Comparison of ENCODE assay signal across 9 cellular contexts in the genomic region with DNA sequence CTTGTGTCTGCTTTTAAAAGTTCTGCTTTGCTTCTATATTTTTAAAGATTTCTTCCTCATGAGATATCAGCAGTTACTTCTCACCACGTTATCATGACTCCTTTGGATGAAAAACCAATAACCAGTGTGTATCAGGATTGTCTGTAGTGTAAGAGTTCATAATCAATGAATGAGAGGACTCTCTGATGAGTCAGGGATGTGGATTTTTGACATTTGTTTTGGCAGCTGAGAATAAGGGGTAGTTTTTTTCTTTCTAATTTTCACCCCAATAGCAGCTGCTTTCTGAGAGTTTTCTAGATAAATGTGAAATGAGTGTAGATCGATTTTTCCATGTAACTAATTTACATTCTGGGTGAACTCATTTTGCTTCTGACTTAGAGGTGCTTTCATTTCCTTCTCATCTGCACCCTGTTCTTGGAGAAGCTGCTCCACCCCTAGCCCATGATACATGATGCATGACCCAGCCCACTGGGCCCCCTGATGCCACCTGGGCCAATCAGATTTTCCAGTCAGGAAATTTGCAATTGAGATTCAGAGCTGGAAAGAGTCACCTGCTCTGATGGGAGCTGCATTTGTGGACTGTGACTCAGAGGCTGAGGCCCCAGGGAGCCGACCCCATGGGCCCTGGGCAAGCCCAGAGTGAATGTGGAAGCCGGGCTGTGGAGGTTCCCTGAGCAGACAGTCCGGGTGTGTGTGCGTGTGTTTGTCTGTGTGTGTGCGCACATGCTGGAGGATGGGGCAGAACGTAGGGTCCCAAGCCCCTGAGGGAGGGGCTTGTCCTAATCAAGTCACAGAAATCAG.
DNase-seq lines count a peak whose midpoint lies in the region; ATAC-seq, FAIRE-seq and TF ChIP-seq lines count a peak whose summit lies in the region.
"Had no signal": no experiment of that assay in that cellular context is flagged by ENCODE, and none has a peak within 500 bp of the region (broad histone marks: within the 10 kb centered on the region; RNA-seq: fewer than 3 reads in every experiment).

No MANE protein-coding gene starts in this region.

- H3K9me3 Mint-ChIP-seq in activated T-helper 2 cell treated with anti-CD3 and anti-CD28 coated beads, Interferon-gamma antibody, Interleukin-2, Interleukin-4, amounts not matched to agents 10 μg/mL and 5 μg/mL and 100 μg/mL, durations not matched to agents 14 hours and 24 hours and 36 hours = no peaks in the 10 kb centered on the region
- no peaks in the 10 kb centered on the region for H3K9me3 Mint-ChIP-seq in immature natural killer cell

- H3K27me3 ChIP-seq in thoracic aorta (replicated peaks; ENCODE audit: insufficient read depth) = no peaks in the 10 kb centered on the region
- no peaks in the 10 kb centered on the region for H3K27me3 ChIP-seq in uterus
- H3K27me3 ChIP-seq: adrenal gland had no signal

- no peaks in the 10 kb centered on the region for H3K36me3 Mint-ChIP-seq in activated T-helper 2 cell treated with anti-CD3 and anti-CD28 coated beads, Interferon-gamma antibody, Interleukin-2, Interleukin-4, amounts not matched to agents 10 μg/mL and 5 μg/mL and 100 μg/mL, durations not matched to agents 14 hours and 24 hours and 36 hours (ENCODE audit: low read depth)
- peaks cover 0 to 3% (median 0%) of the 10 kb centered on the region in 3 donors for H3K36me3 Mint-ChIP-seq in immature natural killer cell

- H3K27me3 Mint-ChIP-seq in activated T-helper 2 cell treated with anti-CD3 and anti-CD28 coated beads, Interferon-gamma antibody, Interleukin-2, Interleukin-4, amounts not matched to agents 10 μg/mL and 5 μg/mL and 100 μg/mL, durations not matched to agents 14 hours and 24 hours and 36 hours (ENCODE audit: low read depth) = no peaks in the 10 kb centered on the region
- H3K27me3 Mint-ChIP-seq in immature natural killer cell (ENCODE audit: low read depth in 3 of 3) = peaks cover 0 to 3% (median 3%) of the 10 kb centered on the region in 3 donors

- peak; percentile 55 for DNase-seq in GM12891 (ENCODE audit: insufficient read length, low spot score)
- peak; percentile 85 for DNase-seq in HS-27A (ENCODE audit: low read depth)
- peak; percentile 20 for DNase-seq in activated T-helper 2 cell treated with anti-CD3 and anti-CD28 coated beads, Interferon-gamma antibody, Interleukin-2, Interleukin-4, amounts not matched to agents 10 μg/mL and 5 μg/mL and 100 μg/mL, durations not matched to agents 14 hours and 24 hours and 36 hours (ENCODE audit: low spot score)
- DNase-seq in left lobe of liver (ENCODE audit: low spot score) = peak; percentile 27
- DNase-seq in thoracic aorta (ENCODE audit: low spot score) = no peak
- no peak for DNase-seq in uterus
- no peak for DNase-seq in immature natural killer cell

- peak overlapping the region; percentile 53 for H3K4me3 Mint-ChIP-seq in activated T-helper 2 cell treated with anti-CD3 and anti-CD28 coated beads, Interferon-gamma antibody, Interleukin-2, Interleukin-4, amounts not matched to agents 10 μg/mL and 5 μg/mL and 100 μg/mL, durations not matched to agents 14 hours and 24 hours and 36 hours (ENCODE audit: low read depth)
- no peak overlapping the region for H3K4me3 Mint-ChIP-seq in immature natural killer cell

- TF ChIP-seq CTCF in thoracic aorta (IDR thresholded peaks at IDR 0.05) (no peak), uterus (IDR thresholded peaks at IDR 0.05) (no peak)

- H3K9me3 ChIP-seq in thoracic aorta (no peaks in the 10 kb centered on the region), uterus (no peaks in the 10 kb centered on the region)
- H3K9me3 ChIP-seq: adrenal gland had no signal

- H3K4me1 Mint-ChIP-seq in activated T-helper 2 cell treated with anti-CD3 and anti-CD28 coated beads, Interferon-gamma antibody, Interleukin-2, Interleukin-4, amounts not matched to agents 10 μg/mL and 5 μg/mL and 100 μg/mL, durations not matched to agents 14 hours and 24 hours and 36 hours (ENCODE audit: low read depth) = peaks cover 52% of the 10 kb centered on the region
- H3K4me1 Mint-ChIP-seq in immature natural killer cell = no peaks in the 10 kb centered on the region

- H3K36me3 ChIP-seq in thoracic aorta (no peaks in the 10 kb centered on the region), uterus (no peaks in the 10 kb centered on the region)
- H3K36me3 ChIP-seq: adrenal gland had no signal

- peak overlapping the region; percentile 97 to 99 for H3K27ac ChIP-seq in thoracic aorta
- peak overlapping the region in 1 of 2 donors; percentile 15 for H3K27ac ChIP-seq in uterus

- H3K4me1 ChIP-seq in thoracic aorta (ENCODE audit: control insufficient read depth in 1 of 2, low read depth in 2 of 2) = peaks cover 39 to 91% of the 10 kb centered on the region in 2 donors
- peaks cover 5 to 9% of the 10 kb centered on the region in 2 donors for H3K4me1 ChIP-seq in uterus

- intact Hi-C loops in activated T-helper 2 cell treated with anti-CD3 and anti-CD28 coated beads, Interferon-gamma antibody, Interleukin-2, Interleukin-4, amounts not matched to agents 10 μg/mL and 5 μg/mL and 100 μg/mL, durations not matched to agents 14 hours and 24 hours and 36 hours (cut with micrococcal nuclease) = loop anchor here (1.0 to 2.0 kb wide), 5 partner anchors 20 to 110 kb away; no protein-coding TSS in a partner anchor
- intact Hi-C loops in uterus (cut with DNase I; ENCODE audit: low total_unique reads) = no loop called here

- peak; percentile 64 for ATAC-seq in GM21381 (IDR thresholded peaks at IDR 0.05; ENCODE audit: unreplicated experiment)
- no peak for ATAC-seq in left lobe of liver
- ATAC-seq in thoracic aorta (ENCODE audit: insufficient number of reproducible peaks, low FRiP score, low read depth) = peak; percentile 52

- peak; percentile 93 for FAIRE-seq in GM12891 (lab: Jason Lieb, UNC)

- TF ChIP-seq POLR2A in GM12891 (IDR thresholded peaks at IDR 0.05; ENCODE audit: low read depth, low read length) = no peak
- TF ChIP-seq POLR2A in uterus (IDR thresholded peaks at IDR 0.05) = no peak

- H3K4me3 ChIP-seq in thoracic aorta = no peak overlapping the region
- H3K4me3 ChIP-seq in uterus = no peak overlapping the region
- H3K4me3 ChIP-seq: adrenal gland had no signal

- H3K27ac Mint-ChIP-seq in activated T-helper 2 cell treated with anti-CD3 and anti-CD28 coated beads, Interferon-gamma antibody, Interleukin-2, Interleukin-4, amounts not matched to agents 10 μg/mL and 5 μg/mL and 100 μg/mL, durations not matched to agents 14 hours and 24 hours and 36 hours = peak overlapping the region; percentile 98
- H3K27ac Mint-ChIP-seq in immature natural killer cell = peak overlapping the region in 1 of 6 donors; percentile 17

TF ChIP-seq in GM12891, 5 proteins besides CTCF, POLR2A, EP300 and RAD21:
- 0 out of 2 replicates have a peak, but pooled peaks have one; percentile 33 for TF ChIP-seq SPI1 (IDR thresholded peaks at IDR 0.05; ENCODE audit: low read depth, low read length)
- no peak for TF ChIP-seq PAX5 (IDR thresholded peaks at IDR 0.05; ENCODE audit: insufficient read depth, low read length, severe bottlenecking)
TF ChIP-seq in GM12891: peak in this region for 1.

Comparison
In these comparisons a context has a peak if more than half of its experiments do, and no peak if none do; other contexts are left out.
1. DNase-seq: peak in GM12891 (single experiment), HS-27A (single experiment), activated T-helper 2 cell treated with anti-CD3 and anti-CD28 coated beads, Interferon-gamma antibody, Interleukin-2, Interleukin-4, amounts not matched to agents 10 μg/mL and 5 μg/mL and 100 μg/mL, durations not matched to agents 14 hours and 24 hours and 36 hours (single experiment) and left lobe of liver (single experiment); none in thoracic aorta (single experiment), uterus (0 of 2) and immature natural killer cell (0 of 3).